1 cellular context compared by ENCODE assay signal in the genomic region with DNA sequence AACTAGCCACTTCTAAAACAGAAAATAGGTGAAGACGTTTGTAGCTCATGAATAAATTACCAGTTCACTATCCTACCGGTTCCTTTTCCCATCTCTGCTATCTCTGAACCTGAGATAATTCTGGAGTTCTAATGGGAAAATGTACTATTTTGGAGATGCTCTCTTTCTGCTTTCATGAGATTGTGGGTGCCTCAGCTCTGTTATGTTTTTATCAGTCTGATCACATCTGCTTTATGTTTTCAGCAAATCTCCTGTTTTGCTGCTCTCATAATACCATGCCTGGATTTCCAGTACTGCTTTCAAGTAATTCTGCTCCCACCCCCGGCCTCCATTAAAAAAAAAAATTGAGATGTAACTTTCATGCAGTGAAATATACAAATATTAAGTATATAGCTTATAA.
TF ChIP-seq lines count a peak whose summit lies in the region.

No MANE protein-coding gene starts in this region.

TF ChIP-seq in K562, 482 proteins besides CTCF, POLR2A, EP300 and RAD21 (continued from another document):
- TF ChIP-seq, protein P1, sequence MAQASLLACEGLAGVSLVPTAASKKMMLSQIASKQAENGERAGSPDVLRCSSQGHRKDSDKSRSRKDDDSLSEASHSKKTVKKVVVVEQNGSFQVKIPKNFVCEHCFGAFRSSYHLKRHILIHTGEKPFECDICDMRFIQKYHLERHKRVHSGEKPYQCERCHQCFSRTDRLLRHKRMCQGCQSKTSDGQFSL (CRISPR knock-in tag; IDR thresholded peaks at IDR 0.05): no peak
- TF ChIP-seq, protein P1 (tag; IDR thresholded peaks at IDR 0.05): no peak
- TF ChIP-seq NEUROD1 (IDR thresholded peaks at IDR 0.05; ENCODE audit: borderline replicate concordance, low read depth, low read length, partially characterized antibody): no peak
- TF ChIP-seq SMARCC2 (IDR thresholded peaks at IDR 0.05; ENCODE audit: low read depth): no peak
- TF ChIP-seq POLR2AphosphoS2 (IDR thresholded peaks at IDR 0.05; ENCODE audit: low read length): no peak
- TF ChIP-seq ZNF146 (CRISPR knock-in tag; IDR thresholded peaks at IDR 0.05; ENCODE audit: unreplicated experiment): no peak
- TF ChIP-seq MBD2 (IDR thresholded peaks at IDR 0.05; ENCODE audit: borderline replicate concordance, low read depth): no peak
- TF ChIP-seq ZBTB1 (CRISPR knock-in tag; IDR thresholded peaks at IDR 0.05; ENCODE audit: borderline replicate concordance, low read depth): no peak
- no peak for TF ChIP-seq ILF3 (IDR thresholded peaks at IDR 0.05; ENCODE audit: borderline replicate concordance)
- TF ChIP-seq TEAD4 (IDR thresholded peaks at IDR 0.05; ENCODE audit: low read length): peak; percentile 71
- no peak for TF ChIP-seq TEAD4 (CRISPR knock-in tag; IDR thresholded peaks at IDR 0.05; ENCODE audit: borderline replicate concordance)
- peak; percentile 75 for TF ChIP-seq CBFA2T3 (IDR thresholded peaks at IDR 0.05)
- TF ChIP-seq ZFX (CRISPR knock-in tag; IDR thresholded peaks at IDR 0.05): no peak
- peak; percentile 52 for TF ChIP-seq DPF2 (IDR thresholded peaks at IDR 0.05)
- no peak for TF ChIP-seq BHLHE40 (IDR thresholded peaks at IDR 0.05; ENCODE audit: low read length)
- TF ChIP-seq, protein P2, sequence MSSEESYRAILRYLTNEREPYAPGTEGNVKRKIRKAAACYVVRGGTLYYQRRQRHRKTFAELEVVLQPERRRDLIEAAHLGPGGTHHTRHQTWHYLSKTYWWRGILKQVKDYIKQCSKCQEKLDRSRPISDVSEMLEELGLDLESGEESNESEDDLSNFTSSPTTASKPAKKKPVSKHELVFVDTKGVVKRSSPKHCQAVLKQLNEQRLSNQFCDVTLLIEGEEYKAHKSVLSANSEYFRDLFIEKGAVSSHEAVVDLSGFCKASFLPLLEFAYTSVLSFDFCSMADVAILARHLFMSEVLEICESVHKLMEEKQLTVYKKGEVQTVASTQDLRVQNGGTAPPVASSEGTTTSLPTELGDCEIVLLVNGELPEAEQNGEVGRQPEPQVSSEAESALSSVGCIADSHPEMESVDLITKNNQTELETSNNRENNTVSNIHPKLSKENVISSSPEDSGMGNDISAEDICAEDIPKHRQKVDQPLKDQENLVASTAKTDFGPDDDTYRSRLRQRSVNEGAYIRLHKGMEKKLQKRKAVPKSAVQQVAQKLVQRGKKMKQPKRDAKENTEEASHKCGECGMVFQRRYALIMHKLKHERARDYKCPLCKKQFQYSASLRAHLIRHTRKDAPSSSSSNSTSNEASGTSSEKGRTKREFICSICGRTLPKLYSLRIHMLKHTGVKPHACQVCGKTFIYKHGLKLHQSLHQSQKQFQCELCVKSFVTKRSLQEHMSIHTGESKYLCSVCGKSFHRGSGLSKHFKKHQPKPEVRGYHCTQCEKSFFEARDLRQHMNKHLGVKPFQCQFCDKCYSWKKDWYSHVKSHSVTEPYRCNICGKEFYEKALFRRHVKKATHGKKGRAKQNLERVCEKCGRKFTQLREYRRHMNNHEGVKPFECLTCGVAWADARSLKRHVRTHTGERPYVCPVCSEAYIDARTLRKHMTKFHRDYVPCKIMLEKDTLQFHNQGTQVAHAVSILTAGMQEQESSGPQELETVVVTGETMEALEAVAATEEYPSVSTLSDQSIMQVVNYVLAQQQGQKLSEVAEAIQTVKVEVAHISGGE (CRISPR knock-in tag; IDR thresholded peaks at IDR 0.05): no peak
- TF ChIP-seq, protein P3, sequence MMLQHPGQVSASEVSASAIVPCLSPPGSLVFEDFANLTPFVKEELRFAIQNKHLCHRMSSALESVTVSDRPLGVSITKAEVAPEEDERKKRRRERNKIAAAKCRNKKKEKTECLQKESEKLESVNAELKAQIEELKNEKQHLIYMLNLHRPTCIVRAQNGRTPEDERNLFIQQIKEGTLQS (IDR thresholded peaks at IDR 0.05): no peak
- TF ChIP-seq, protein P3 (CRISPR knock-in tag; conservative IDR thresholded peaks at IDR 0.05): no peak
- peak; percentile 49; the same call in 1 of the 2 replicates for TF ChIP-seq PML (IDR thresholded peaks at IDR 0.05; ENCODE audit: low read length)
- no peak for TF ChIP-seq SMARCB1 (IDR thresholded peaks at IDR 0.05; ENCODE audit: insufficient read length, low read depth)
- TF ChIP-seq CBX3 (IDR thresholded peaks at IDR 0.05; ENCODE audit: borderline replicate concordance in 1 of 2, low read length in 2 of 2): no peak
- peak; percentile 74 for TF ChIP-seq ARID1B (IDR thresholded peaks at IDR 0.05)
- TF ChIP-seq CBFA2T2 (conservative IDR thresholded peaks at IDR 0.05): peak; percentile 45
- TF ChIP-seq ZKSCAN8 (CRISPR knock-in tag; IDR thresholded peaks at IDR 0.05): no peak
- TF ChIP-seq MEF2A (IDR thresholded peaks at IDR 0.05; ENCODE audit: control insufficient read depth, low read depth, low read length): 0 out of 2 replicates have a peak, but pooled peaks have one; percentile 45
- no peak for TF ChIP-seq ZNF274 (IDR thresholded peaks at IDR 0.05; ENCODE audit: borderline replicate concordance, low read depth, low read length)
- peak; percentile 67 for TF ChIP-seq TAL1 (IDR thresholded peaks at IDR 0.05)
- no peak for TF ChIP-seq ZNF165 (CRISPR knock-in tag; IDR thresholded peaks at IDR 0.05; ENCODE audit: borderline replicate concordance)
- no peak for TF ChIP-seq EHMT2 (IDR thresholded peaks at IDR 0.05)
